2 cellular contexts compared by ENCODE assay signal in the genomic region with DNA sequence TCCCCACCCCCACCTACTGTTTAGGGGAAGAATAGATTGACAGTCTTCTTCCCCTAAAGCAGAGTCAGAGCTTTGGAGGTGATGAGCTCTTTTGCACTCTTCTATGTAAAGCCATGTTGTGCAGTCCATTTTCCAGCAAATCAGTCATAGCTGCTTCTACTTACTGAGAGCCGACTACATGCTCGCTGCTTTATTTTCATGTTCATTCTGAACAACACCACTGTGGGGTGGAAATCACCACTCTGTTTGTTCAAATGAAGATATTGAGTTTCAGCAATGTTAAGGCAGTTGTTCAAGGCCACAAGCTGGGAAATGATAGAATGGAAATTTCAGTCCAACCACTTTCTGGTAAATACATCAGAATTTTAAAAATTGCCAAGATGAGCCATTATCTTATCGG.
A peak's percentile ranks its signal among the peaks of the same experiment; 100 is the strongest.
TF ChIP-seq lines count a peak whose summit lies in the region.

No MANE protein-coding gene starts in this region.

TF ChIP-seq in liver, 16 proteins besides CTCF, POLR2A, EP300 and RAD21:
- no peak for TF ChIP-seq RXRA (IDR thresholded peaks at IDR 0.05)
- TF ChIP-seq NR2F2 (IDR thresholded peaks at IDR 0.05) = no peak
- no peak for TF ChIP-seq HNF4G (IDR thresholded peaks at IDR 0.05)
- TF ChIP-seq REST (IDR thresholded peaks at IDR 0.05) = no peak
- no peak for TF ChIP-seq EGR1 (IDR thresholded peaks at IDR 0.05; ENCODE audit: low read depth in 2 of 2)
- TF ChIP-seq HNF4A (conservative IDR thresholded peaks at IDR 0.05) = peak in 1 of 2 donors; percentile 29
- TF ChIP-seq FOXA1 (IDR thresholded peaks at IDR 0.05) = no peak
- no peak for TF ChIP-seq SP1 (IDR thresholded peaks at IDR 0.05)
- TF ChIP-seq GABPA (IDR thresholded peaks at IDR 0.05 in 1 of 2, conservative IDR thresholded peaks at IDR 0.05 in 1 of 2) = no peak
- TF ChIP-seq FOXA2 (IDR thresholded peaks at IDR 0.05) = no peak
- no peak for TF ChIP-seq MAX (IDR thresholded peaks at IDR 0.05)
- TF ChIP-seq YY1 (IDR thresholded peaks at IDR 0.05) = peak; percentile 14
- no peak for TF ChIP-seq TAF1 (conservative IDR thresholded peaks at IDR 0.05)
- peak in 1 of 2 donors; percentile 20 for TF ChIP-seq JUND (IDR thresholded peaks at IDR 0.05)
- TF ChIP-seq, protein P1, sequence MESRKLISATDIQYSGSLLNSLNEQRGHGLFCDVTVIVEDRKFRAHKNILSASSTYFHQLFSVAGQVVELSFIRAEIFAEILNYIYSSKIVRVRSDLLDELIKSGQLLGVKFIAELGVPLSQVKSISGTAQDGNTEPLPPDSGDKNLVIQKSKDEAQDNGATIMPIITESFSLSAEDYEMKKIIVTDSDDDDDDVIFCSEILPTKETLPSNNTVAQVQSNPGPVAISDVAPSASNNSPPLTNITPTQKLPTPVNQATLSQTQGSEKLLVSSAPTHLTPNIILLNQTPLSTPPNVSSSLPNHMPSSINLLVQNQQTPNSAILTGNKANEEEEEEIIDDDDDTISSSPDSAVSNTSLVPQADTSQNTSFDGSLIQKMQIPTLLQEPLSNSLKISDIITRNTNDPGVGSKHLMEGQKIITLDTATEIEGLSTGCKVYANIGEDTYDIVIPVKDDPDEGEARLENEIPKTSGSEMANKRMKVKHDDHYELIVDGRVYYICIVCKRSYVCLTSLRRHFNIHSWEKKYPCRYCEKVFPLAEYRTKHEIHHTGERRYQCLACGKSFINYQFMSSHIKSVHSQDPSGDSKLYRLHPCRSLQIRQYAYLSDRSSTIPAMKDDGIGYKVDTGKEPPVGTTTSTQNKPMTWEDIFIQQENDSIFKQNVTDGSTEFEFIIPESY (IDR thresholded peaks at IDR 0.05) = no peak
- TF ChIP-seq, protein P2, sequence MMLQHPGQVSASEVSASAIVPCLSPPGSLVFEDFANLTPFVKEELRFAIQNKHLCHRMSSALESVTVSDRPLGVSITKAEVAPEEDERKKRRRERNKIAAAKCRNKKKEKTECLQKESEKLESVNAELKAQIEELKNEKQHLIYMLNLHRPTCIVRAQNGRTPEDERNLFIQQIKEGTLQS (IDR thresholded peaks at IDR 0.05) = no peak

TF ChIP-seq in HepG2, 621 proteins besides CTCF, POLR2A, EP300 and RAD21:
- TF ChIP-seq ZNF709 (CRISPR knock-in tag; IDR thresholded peaks at IDR 0.05) (no peak), PREB (CRISPR knock-in tag; IDR thresholded peaks at IDR 0.05) (no peak), SRSF4 (IDR thresholded peaks at IDR 0.05; ENCODE audit: low read depth, low read length, poor library complexity, severe bottlenecking) (no peak), PLRG1 (conservative IDR thresholded peaks at IDR 0.05) (no peak), ZNF652 (CRISPR knock-in tag; IDR thresholded peaks at IDR 0.05; ENCODE audit: borderline replicate concordance, low read depth) (no peak), SETDB1 (CRISPR knock-in tag; IDR thresholded peaks at IDR 0.05; ENCODE audit: borderline replicate concordance) (no peak), ZC3H4 (CRISPR knock-in tag; IDR thresholded peaks at IDR 0.05; ENCODE audit: borderline replicate concordance) (no peak), REST (IDR thresholded peaks at IDR 0.05; ENCODE audit: borderline replicate concordance in 1 of 2, low read depth in 1 of 2, low read length in 2 of 2) (no peak), FOXM1 (CRISPR knock-in tag; IDR thresholded peaks at IDR 0.05) (no peak), TSC22D2 (CRISPR knock-in tag; IDR thresholded peaks at IDR 0.05; ENCODE audit: borderline replicate concordance) (no peak), ZNF382 (CRISPR knock-in tag; IDR thresholded peaks at IDR 0.05; ENCODE audit: borderline replicate concordance) (no peak), PAWR (CRISPR knock-in tag; IDR thresholded peaks at IDR 0.05; ENCODE audit: borderline replicate concordance) (no peak), ZNF530 (CRISPR knock-in tag; IDR thresholded peaks at IDR 0.05; ENCODE audit: low read depth) (no peak), KLF6 (CRISPR knock-in tag; IDR thresholded peaks at IDR 0.05) (no peak), SIX1 (CRISPR knock-in tag; IDR thresholded peaks at IDR 0.05; ENCODE audit: borderline replicate concordance) (no peak), NCOA2 (CRISPR knock-in tag; IDR thresholded peaks at IDR 0.05) (no peak), ZNF775 (CRISPR knock-in tag; IDR thresholded peaks at IDR 0.05; ENCODE audit: borderline replicate concordance) (no peak)
- TF ChIP-seq, protein P3, sequence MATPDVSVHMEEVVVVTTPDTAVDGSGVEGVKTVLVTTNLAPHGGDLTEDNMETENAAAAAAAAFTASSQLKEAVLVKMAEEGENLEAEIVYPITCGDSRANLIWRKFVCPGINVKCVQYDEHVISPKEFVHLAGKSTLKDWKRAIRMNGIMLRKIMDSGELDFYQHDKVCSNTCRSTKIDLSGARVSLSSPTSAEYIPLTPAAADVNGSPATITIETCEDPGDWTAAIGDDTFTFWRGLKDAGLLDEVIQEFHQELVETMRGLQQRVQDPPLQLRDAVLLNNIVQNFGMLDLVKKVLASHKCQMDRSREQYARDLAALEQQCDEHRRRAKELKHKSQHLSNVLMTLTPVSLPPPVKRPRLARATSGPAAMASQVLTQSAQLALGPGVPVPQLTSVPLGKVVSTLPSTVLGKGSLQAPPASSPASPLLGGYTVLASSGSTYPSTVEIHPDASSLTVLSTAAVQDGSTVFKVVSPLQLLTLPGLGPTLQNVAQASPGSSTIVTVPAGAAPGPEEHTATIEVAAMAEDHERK (CRISPR knock-in tag; IDR thresholded peaks at IDR 0.05; ENCODE audit: low read depth) = no peak
